ENCODE assay signal across 9 cellular contexts in genomic region chr3:49702672-49703071, GRCh38. TPM values are rescaled to one million over a fixed set of nuclear protein-coding genes. Genes with fewer than 3 reads are reported as not detected.
"Had no signal": no experiment of that assay in that cellular context is flagged by ENCODE, and none has a peak within 500 bp of the region (broad histone marks: within the 10 kb centered on the region; RNA-seq: fewer than 3 reads in every experiment).

No MANE protein-coding gene starts in this region.

- H3K36me3 ChIP-seq: SJCRH30 had no signal

- DNase-seq: NCI-H1048, NCI-H187, NCI-H2081 treated with DMSO at 0.1 percent for 48 hours, NCI-H226, NCI-H510A, NCI-H524 treated with DMSO at 0.1 percent for 48 hours, SHP77 treated with DMSO at 0.1 percent for 48 hours had no signal

- H3K9me3 ChIP-seq: SJCRH30 had no signal

- H3K27me3 ChIP-seq: SJCRH30 had no signal

- H3K4me1 ChIP-seq: SJCRH30 had no signal

- H3K27ac ChIP-seq: SJCRH30 had no signal

- H3K4me3 ChIP-seq: SJCRH30 had no signal

RNA-seq across cellular contexts. Expression of gene AMIGO3, which starts 16.8 kb away (rescaled TPM):
- total RNA-seq: MCF 10A had no signal
